ENCODE assay signal across 18 cellular contexts in the genomic region with DNA sequence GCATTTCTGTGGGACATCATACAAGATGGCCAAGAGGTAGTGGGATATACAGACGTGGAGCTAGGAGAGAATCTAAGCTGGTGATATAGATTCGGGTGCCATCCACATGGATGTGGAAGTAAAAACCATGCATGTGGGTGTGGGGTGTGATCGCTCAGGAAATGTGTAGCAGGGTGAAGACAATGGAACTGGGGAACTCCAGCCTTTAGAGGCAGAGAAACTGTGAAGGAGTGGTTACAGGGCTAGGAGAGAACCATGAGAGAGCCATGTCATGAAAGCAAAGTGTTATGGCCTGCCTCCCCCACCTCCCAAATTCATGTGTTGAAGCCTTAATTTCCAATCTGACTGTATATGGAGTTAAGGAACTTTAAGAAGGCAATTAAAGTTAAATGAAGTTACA. TPM values are rescaled to one million over a fixed set of nuclear protein-coding genes. Genes with fewer than 3 reads are reported as not detected.
DNase-seq lines count a peak whose midpoint lies in the region; ATAC-seq lines count a peak whose summit lies in the region.
"Had no signal": no experiment of that assay in that cellular context is flagged by ENCODE, and none has a peak within 500 bp of the region (broad histone marks: within the 10 kb centered on the region; RNA-seq: fewer than 3 reads in every experiment).

No MANE protein-coding gene starts in this region.

- H3K4me3 Mint-ChIP-seq in activated T-cell treated with anti-CD3 and anti-CD28 coated beads, Interleukin-2, amount 50 U/mL, for 24 hours = no peak overlapping the region
- H3K4me3 Mint-ChIP-seq in activated T-helper 1 cell treated with anti-CD3 and anti-CD28 coated beads, Interleukin-12 subunit alpha, Interleukin-12 subunit beta, Interleukin-2, Interleukin-4 antibody, amounts not matched to agents 30 ng/mL and 10 ng/mL and 1 ng/mL, durations not matched to agents 14 hours and 24 hours and 36 hours = peak overlapping the region; percentile 3
- no peak overlapping the region for H3K4me3 Mint-ChIP-seq in dendritic cell treated with granulocyte-macrophage colony-stimulating factor and Interleukin-4, amounts not matched to agents 40 ng/mL and 50 ng/mL, for 4 days
- peak overlapping the region; percentile 9 for H3K4me3 Mint-ChIP-seq in stimulated activated naive CD8-positive, alpha-beta T cell treated with anti-CD3 and anti-CD28 coated beads, Interleukin-15, Interleukin-2, amounts not matched to agents 100 ng/mL and 50 ng/mL, for 24 hours

- peaks cover 8% of the 10 kb centered on the region for H3K9me3 Mint-ChIP-seq in activated T-cell treated with anti-CD3 and anti-CD28 coated beads, Interleukin-2, amount 50 U/mL, for 24 hours
- peaks cover 6% of the 10 kb centered on the region for H3K9me3 Mint-ChIP-seq in activated T-helper 1 cell treated with anti-CD3 and anti-CD28 coated beads, Interleukin-12 subunit alpha, Interleukin-12 subunit beta, Interleukin-2, Interleukin-4 antibody, amounts not matched to agents 30 ng/mL and 10 ng/mL and 1 ng/mL, durations not matched to agents 14 hours and 24 hours and 36 hours
- H3K9me3 Mint-ChIP-seq in dendritic cell treated with granulocyte-macrophage colony-stimulating factor and Interleukin-4, amounts not matched to agents 40 ng/mL and 50 ng/mL, for 4 days = no peaks in the 10 kb centered on the region
- H3K9me3 Mint-ChIP-seq in stimulated activated naive CD8-positive, alpha-beta T cell treated with anti-CD3 and anti-CD28 coated beads, Interleukin-15, Interleukin-2, amounts not matched to agents 100 ng/mL and 50 ng/mL, for 24 hours = peaks cover 10% of the 10 kb centered on the region

- no peak for ATAC-seq in GM19035 (IDR thresholded peaks at IDR 0.05; ENCODE audit: unreplicated experiment)
- ATAC-seq: PC-3 had no signal

- H3K27ac Mint-ChIP-seq in activated T-cell treated with anti-CD3 and anti-CD28 coated beads, Interleukin-2, amount 50 U/mL, for 24 hours = peak overlapping the region; percentile 60
- peak overlapping the region; percentile 79 for H3K27ac Mint-ChIP-seq in activated T-helper 1 cell treated with anti-CD3 and anti-CD28 coated beads, Interleukin-12 subunit alpha, Interleukin-12 subunit beta, Interleukin-2, Interleukin-4 antibody, amounts not matched to agents 30 ng/mL and 10 ng/mL and 1 ng/mL, durations not matched to agents 14 hours and 24 hours and 36 hours
- H3K27ac Mint-ChIP-seq in dendritic cell treated with granulocyte-macrophage colony-stimulating factor and Interleukin-4, amounts not matched to agents 40 ng/mL and 50 ng/mL, for 4 days = peak overlapping the region; percentile 30
- peak overlapping the region; percentile 76 for H3K27ac Mint-ChIP-seq in stimulated activated naive CD8-positive, alpha-beta T cell treated with anti-CD3 and anti-CD28 coated beads, Interleukin-15, Interleukin-2, amounts not matched to agents 100 ng/mL and 50 ng/mL, for 24 hours

- no peak for DNase-seq in activated T-cell treated with anti-CD3 and anti-CD28 coated beads, Interleukin-2, amount 50 U/mL, for 24 hours
- DNase-seq in activated T-cell treated with anti-CD3 and anti-CD28 coated beads, Interleukin-2, amount 50 U/mL, for 48 hours = no peak
- no peak for DNase-seq in activated T-helper 1 cell treated with anti-CD3 and anti-CD28 coated beads, Interleukin-12 subunit alpha, Interleukin-12 subunit beta, Interleukin-2, Interleukin-4 antibody, amounts not matched to agents 30 ng/mL and 10 ng/mL and 1 ng/mL, durations not matched to agents 14 hours and 24 hours and 36 hours (ENCODE audit: low spot score)
- DNase-seq in SW 1271 (lab: John Stamatoyannopoulos, UW) = no peak
- DNase-seq: AML-193, DMS79, MM.1S, NCI-H1092, NCI-H146, NCI-H2029 treated with DMSO at 0.1 percent for 48 hours, NCI-H2171, NCI-H526, PC-3, RPMI8226 had no signal

- H3K4me1 Mint-ChIP-seq in activated T-cell treated with anti-CD3 and anti-CD28 coated beads, Interleukin-2, amount 50 U/mL, for 24 hours (ENCODE audit: low read depth) = peaks cover 63% of the 10 kb centered on the region
- peaks cover 51% of the 10 kb centered on the region for H3K4me1 Mint-ChIP-seq in activated T-helper 1 cell treated with anti-CD3 and anti-CD28 coated beads, Interleukin-12 subunit alpha, Interleukin-12 subunit beta, Interleukin-2, Interleukin-4 antibody, amounts not matched to agents 30 ng/mL and 10 ng/mL and 1 ng/mL, durations not matched to agents 14 hours and 24 hours and 36 hours (ENCODE audit: low read depth)
- H3K4me1 Mint-ChIP-seq in dendritic cell treated with granulocyte-macrophage colony-stimulating factor and Interleukin-4, amounts not matched to agents 40 ng/mL and 50 ng/mL, for 4 days (ENCODE audit: low read depth) = peaks cover 20% of the 10 kb centered on the region
- peaks cover 43% of the 10 kb centered on the region for H3K4me1 Mint-ChIP-seq in stimulated activated naive CD8-positive, alpha-beta T cell treated with anti-CD3 and anti-CD28 coated beads, Interleukin-15, Interleukin-2, amounts not matched to agents 100 ng/mL and 50 ng/mL, for 24 hours (ENCODE audit: low read depth)

- intact Hi-C loops in activated T-helper 1 cell treated with anti-CD3 and anti-CD28 coated beads, Interleukin-12 subunit alpha, Interleukin-12 subunit beta, Interleukin-2, Interleukin-4 antibody, amounts not matched to agents 30 ng/mL and 10 ng/mL and 1 ng/mL, durations not matched to agents 14 hours and 24 hours and 36 hours (cut with micrococcal nuclease) = loop anchor here (1.0 kb wide), 5 partner anchors 20 to 62 kb away; a partner anchor contains a TSS
- intact Hi-C loops in dendritic cell treated with granulocyte-macrophage colony-stimulating factor and Interleukin-4, amounts not matched to agents 40 ng/mL and 50 ng/mL, for 4 days (cut with micrococcal nuclease) = no loop called here

- no peaks in the 10 kb centered on the region for H3K27me3 Mint-ChIP-seq in activated T-cell treated with anti-CD3 and anti-CD28 coated beads, Interleukin-2, amount 50 U/mL, for 24 hours
- H3K27me3 Mint-ChIP-seq in activated T-helper 1 cell treated with anti-CD3 and anti-CD28 coated beads, Interleukin-12 subunit alpha, Interleukin-12 subunit beta, Interleukin-2, Interleukin-4 antibody, amounts not matched to agents 30 ng/mL and 10 ng/mL and 1 ng/mL, durations not matched to agents 14 hours and 24 hours and 36 hours (ENCODE audit: insufficient read depth) = no peaks in the 10 kb centered on the region
- H3K27me3 Mint-ChIP-seq in dendritic cell treated with granulocyte-macrophage colony-stimulating factor and Interleukin-4, amounts not matched to agents 40 ng/mL and 50 ng/mL, for 4 days = peaks cover 6% of the 10 kb centered on the region
- H3K27me3 Mint-ChIP-seq in stimulated activated naive CD8-positive, alpha-beta T cell treated with anti-CD3 and anti-CD28 coated beads, Interleukin-15, Interleukin-2, amounts not matched to agents 100 ng/mL and 50 ng/mL, for 24 hours = no peaks in the 10 kb centered on the region

- peaks cover 5% of the 10 kb centered on the region for H3K36me3 Mint-ChIP-seq in activated T-cell treated with anti-CD3 and anti-CD28 coated beads, Interleukin-2, amount 50 U/mL, for 24 hours (ENCODE audit: low read depth)
- H3K36me3 Mint-ChIP-seq in activated T-helper 1 cell treated with anti-CD3 and anti-CD28 coated beads, Interleukin-12 subunit alpha, Interleukin-12 subunit beta, Interleukin-2, Interleukin-4 antibody, amounts not matched to agents 30 ng/mL and 10 ng/mL and 1 ng/mL, durations not matched to agents 14 hours and 24 hours and 36 hours (ENCODE audit: low read depth) = peaks cover 5% of the 10 kb centered on the region
- H3K36me3 Mint-ChIP-seq in dendritic cell treated with granulocyte-macrophage colony-stimulating factor and Interleukin-4, amounts not matched to agents 40 ng/mL and 50 ng/mL, for 4 days (ENCODE audit: low read depth) = no peaks in the 10 kb centered on the region
- H3K36me3 Mint-ChIP-seq in stimulated activated naive CD8-positive, alpha-beta T cell treated with anti-CD3 and anti-CD28 coated beads, Interleukin-15, Interleukin-2, amounts not matched to agents 100 ng/mL and 50 ng/mL, for 24 hours (ENCODE audit: low read depth) = peaks cover 6% of the 10 kb centered on the region

RNA-seq across cellular contexts. Expression of a gene that starts 42.9 kb away (rescaled TPM):
- 118 and 124 TPM in 2 replicates for total RNA-seq in activated T-helper 1 cell treated with anti-CD3 and anti-CD28 coated beads, Interleukin-12 subunit alpha, Interleukin-12 subunit beta, Interleukin-2, Interleukin-4 antibody, amounts not matched to agents 30 ng/mL and 10 ng/mL and 1 ng/mL, durations not matched to agents 14 hours and 24 hours and 36 hours
- total RNA-seq: LHCN-M2, PC-3 had no signal

Comparison
In these comparisons a context has a peak if more than half of its experiments do, and no peak if none do; other contexts are left out.
1. H3K4me3 Mint-ChIP-seq: peak in activated T-helper 1 cell treated with anti-CD3 and anti-CD28 coated beads, Interleukin-12 subunit alpha, Interleukin-12 subunit beta, Interleukin-2, Interleukin-4 antibody, amounts not matched to agents 30 ng/mL and 10 ng/mL and 1 ng/mL, durations not matched to agents 14 hours and 24 hours and 36 hours (single experiment) and stimulated activated naive CD8-positive, alpha-beta T cell treated with anti-CD3 and anti-CD28 coated beads, Interleukin-15, Interleukin-2, amounts not matched to agents 100 ng/mL and 50 ng/mL, for 24 hours (single experiment); none in activated T-cell treated with anti-CD3 and anti-CD28 coated beads, Interleukin-2, amount 50 U/mL, for 24 hours (single experiment) and dendritic cell treated with granulocyte-macrophage colony-stimulating factor and Interleukin-4, amounts not matched to agents 40 ng/mL and 50 ng/mL, for 4 days (single experiment).
2. Peak in every context shown above with its lines, with median percentiles within 50 percentile points of each other: H3K27ac Mint-ChIP-seq.